ENCODE assay signal across 8 cellular contexts in the genomic region with DNA sequence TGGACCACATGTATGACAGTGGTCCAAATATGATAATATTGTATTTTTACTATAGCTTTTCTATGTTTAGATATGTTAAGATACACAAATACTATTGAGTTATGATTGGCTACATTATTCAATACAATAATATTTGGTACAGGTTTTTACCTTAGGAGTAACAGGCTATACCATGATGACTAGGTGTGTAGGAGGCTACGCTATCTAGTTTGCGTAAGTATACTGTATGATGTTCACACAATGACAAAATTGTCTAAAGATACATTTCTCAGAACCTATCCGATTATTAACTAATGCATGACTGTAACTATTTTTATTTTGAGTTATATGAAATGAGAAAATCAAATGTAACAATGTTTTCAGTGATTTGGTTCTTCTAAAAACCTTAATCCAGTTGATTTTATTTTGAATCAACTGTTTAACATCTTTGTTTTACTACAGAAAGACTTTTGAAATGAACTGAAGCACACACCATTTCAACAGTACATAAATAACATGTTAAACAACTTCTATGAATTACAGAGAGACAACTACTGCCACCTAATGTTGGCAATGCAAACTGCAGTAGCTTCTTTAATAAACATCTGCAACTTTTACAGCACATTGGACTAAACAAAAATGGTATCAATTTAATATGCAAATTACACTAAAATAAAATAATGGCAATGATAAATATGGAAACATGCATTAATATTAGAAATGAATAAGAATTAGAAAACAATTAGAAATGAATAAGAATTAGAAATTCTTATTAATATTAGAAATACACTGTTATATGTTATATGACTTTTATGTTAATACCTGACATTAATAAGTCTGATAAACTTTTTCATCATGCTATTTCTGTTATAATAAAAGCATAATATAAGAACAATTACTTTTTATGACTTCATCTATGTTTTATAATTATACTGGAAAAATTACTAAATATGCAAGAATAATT.
A peak's percentile ranks its signal among the peaks of the same experiment; 100 is the strongest.
DNase-seq lines count a peak whose midpoint lies in the region; ATAC-seq lines count a peak whose summit lies in the region.

No MANE protein-coding gene starts in this region.

- in situ Hi-C loops in ACHN (cut with HindIII; ENCODE audit: low pct_ligation_motif_present, low pct_unique_long_range_greater_than_20kb, low sequenced_read_pairs) (no loop called here), G401 (cut with HindIII; ENCODE audit: low sequenced_read_pairs) (no loop called here)

- DNase-seq in ACHN, result peak; percentile 52
- peak; percentile 65 for DNase-seq in G401 (ENCODE audit: low spot score)
- DNase-seq in NCI-H2081 treated with DMSO at 0.1 percent for 48 hours (lab: John Stamatoyannopoulos, UW), result peak; percentile 12
- DNase-seq in activated CD4-positive, alpha-beta T cell treated with anti-CD3 and anti-CD28 coated beads for 4 hours, result peak; percentile 11 to 54
- DNase-seq in fibroblast of the conjunctiva (ENCODE audit: low read depth), result peak; percentile 44
- DNase-seq in renal cortical epithelial cell (ENCODE audit: low read depth), result peak; percentile 63
- no peak for DNase-seq in activated CD4-positive, CD25-positive, alpha-beta regulatory T cell treated with anti-CD3 and anti-CD28 coated beads, Interleukin-2, amount 50 U/mL, for 72 hours

- peak; percentile 69 for ATAC-seq in HG02623 (IDR thresholded peaks at IDR 0.05; ENCODE audit: unreplicated experiment)
